Comparison of ENCODE assay signal across 1 cellular context in genomic region chr7:93921607-93922446, GRCh38.
TF ChIP-seq lines count a peak whose summit lies in the region.

Gene GNG11, plus strand, starts transcription at chr7:93921735. Its CDS starts 403 bp downstream, at chr7:93922138.

TF ChIP-seq in HepG2, 621 proteins besides CTCF, POLR2A, EP300 and RAD21 (continued from another document):
- TF ChIP-seq, protein P1, sequence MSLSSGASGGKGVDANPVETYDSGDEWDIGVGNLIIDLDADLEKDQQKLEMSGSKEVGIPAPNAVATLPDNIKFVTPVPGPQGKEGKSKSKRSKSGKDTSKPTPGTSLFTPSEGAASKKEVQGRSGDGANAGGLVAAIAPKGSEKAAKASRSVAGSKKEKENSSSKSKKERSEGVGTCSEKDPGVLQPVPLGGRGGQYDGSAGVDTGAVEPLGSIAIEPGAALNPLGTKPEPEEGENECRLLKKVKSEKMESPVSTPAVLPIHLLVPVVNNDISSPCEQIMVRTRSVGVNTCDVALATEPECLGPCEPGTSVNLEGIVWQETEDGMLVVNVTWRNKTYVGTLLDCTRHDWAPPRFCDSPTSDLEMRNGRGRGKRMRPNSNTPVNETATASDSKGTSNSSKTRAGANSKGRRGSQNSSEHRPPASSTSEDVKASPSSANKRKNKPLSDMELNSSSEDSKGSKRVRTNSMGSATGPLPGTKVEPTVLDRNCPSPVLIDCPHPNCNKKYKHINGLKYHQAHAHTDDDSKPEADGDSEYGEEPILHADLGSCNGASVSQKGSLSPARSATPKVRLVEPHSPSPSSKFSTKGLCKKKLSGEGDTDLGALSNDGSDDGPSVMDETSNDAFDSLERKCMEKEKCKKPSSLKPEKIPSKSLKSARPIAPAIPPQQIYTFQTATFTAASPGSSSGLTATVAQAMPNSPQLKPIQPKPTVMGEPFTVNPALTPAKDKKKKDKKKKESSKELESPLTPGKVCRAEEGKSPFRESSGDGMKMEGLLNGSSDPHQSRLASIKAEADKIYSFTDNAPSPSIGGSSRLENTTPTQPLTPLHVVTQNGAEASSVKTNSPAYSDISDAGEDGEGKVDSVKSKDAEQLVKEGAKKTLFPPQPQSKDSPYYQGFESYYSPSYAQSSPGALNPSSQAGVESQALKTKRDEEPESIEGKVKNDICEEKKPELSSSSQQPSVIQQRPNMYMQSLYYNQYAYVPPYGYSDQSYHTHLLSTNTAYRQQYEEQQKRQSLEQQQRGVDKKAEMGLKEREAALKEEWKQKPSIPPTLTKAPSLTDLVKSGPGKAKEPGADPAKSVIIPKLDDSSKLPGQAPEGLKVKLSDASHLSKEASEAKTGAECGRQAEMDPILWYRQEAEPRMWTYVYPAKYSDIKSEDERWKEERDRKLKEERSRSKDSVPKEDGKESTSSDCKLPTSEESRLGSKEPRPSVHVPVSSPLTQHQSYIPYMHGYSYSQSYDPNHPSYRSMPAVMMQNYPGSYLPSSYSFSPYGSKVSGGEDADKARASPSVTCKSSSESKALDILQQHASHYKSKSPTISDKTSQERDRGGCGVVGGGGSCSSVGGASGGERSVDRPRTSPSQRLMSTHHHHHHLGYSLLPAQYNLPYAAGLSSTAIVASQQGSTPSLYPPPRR (CRISPR knock-in tag; IDR thresholded peaks at IDR 0.05; ENCODE audit: borderline replicate concordance): no peak
- no peak for TF ChIP-seq FOXM1 (CRISPR knock-in tag; IDR thresholded peaks at IDR 0.05)
- TF ChIP-seq KDM1A (CRISPR knock-in tag; IDR thresholded peaks at IDR 0.05): no peak
- TF ChIP-seq HNRNPLL (IDR thresholded peaks at IDR 0.05; ENCODE audit: low read depth, low read length, poor library complexity, severe bottlenecking): peak; percentile 26
- 0 out of 2 replicates have a peak, but pooled peaks have one; percentile 25 for TF ChIP-seq ZNF777 (CRISPR knock-in tag; IDR thresholded peaks at IDR 0.05)
- TF ChIP-seq ZNF318 (CRISPR knock-in tag; IDR thresholded peaks at IDR 0.05): no peak
- no peak for TF ChIP-seq RBFOX2 (IDR thresholded peaks at IDR 0.05; ENCODE audit: low read depth, low read length)
- TF ChIP-seq, protein P2, sequence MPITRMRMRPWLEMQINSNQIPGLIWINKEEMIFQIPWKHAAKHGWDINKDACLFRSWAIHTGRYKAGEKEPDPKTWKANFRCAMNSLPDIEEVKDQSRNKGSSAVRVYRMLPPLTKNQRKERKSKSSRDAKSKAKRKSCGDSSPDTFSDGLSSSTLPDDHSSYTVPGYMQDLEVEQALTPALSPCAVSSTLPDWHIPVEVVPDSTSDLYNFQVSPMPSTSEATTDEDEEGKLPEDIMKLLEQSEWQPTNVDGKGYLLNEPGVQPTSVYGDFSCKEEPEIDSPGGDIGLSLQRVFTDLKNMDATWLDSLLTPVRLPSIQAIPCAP (CRISPR knock-in tag; IDR thresholded peaks at IDR 0.05; ENCODE audit: low read depth): no peak
- TF ChIP-seq, protein P3, sequence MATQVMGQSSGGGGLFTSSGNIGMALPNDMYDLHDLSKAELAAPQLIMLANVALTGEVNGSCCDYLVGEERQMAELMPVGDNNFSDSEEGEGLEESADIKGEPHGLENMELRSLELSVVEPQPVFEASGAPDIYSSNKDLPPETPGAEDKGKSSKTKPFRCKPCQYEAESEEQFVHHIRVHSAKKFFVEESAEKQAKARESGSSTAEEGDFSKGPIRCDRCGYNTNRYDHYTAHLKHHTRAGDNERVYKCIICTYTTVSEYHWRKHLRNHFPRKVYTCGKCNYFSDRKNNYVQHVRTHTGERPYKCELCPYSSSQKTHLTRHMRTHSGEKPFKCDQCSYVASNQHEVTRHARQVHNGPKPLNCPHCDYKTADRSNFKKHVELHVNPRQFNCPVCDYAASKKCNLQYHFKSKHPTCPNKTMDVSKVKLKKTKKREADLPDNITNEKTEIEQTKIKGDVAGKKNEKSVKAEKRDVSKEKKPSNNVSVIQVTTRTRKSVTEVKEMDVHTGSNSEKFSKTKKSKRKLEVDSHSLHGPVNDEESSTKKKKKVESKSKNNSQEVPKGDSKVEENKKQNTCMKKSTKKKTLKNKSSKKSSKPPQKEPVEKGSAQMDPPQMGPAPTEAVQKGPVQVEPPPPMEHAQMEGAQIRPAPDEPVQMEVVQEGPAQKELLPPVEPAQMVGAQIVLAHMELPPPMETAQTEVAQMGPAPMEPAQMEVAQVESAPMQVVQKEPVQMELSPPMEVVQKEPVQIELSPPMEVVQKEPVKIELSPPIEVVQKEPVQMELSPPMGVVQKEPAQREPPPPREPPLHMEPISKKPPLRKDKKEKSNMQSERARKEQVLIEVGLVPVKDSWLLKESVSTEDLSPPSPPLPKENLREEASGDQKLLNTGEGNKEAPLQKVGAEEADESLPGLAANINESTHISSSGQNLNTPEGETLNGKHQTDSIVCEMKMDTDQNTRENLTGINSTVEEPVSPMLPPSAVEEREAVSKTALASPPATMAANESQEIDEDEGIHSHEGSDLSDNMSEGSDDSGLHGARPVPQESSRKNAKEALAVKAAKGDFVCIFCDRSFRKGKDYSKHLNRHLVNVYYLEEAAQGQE (IDR thresholded peaks at IDR 0.05; ENCODE audit: borderline replicate concordance in 1 of 2, low read depth in 1 of 2, low read length in 2 of 2): no peak
- TF ChIP-seq, protein P4, sequence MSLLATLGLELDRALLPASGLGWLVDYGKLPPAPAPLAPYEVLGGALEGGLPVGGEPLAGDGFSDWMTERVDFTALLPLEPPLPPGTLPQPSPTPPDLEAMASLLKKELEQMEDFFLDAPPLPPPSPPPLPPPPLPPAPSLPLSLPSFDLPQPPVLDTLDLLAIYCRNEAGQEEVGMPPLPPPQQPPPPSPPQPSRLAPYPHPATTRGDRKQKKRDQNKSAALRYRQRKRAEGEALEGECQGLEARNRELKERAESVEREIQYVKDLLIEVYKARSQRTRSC (CRISPR knock-in tag; IDR thresholded peaks at IDR 0.05; ENCODE audit: low read depth): no peak
- TF ChIP-seq, protein P5, sequence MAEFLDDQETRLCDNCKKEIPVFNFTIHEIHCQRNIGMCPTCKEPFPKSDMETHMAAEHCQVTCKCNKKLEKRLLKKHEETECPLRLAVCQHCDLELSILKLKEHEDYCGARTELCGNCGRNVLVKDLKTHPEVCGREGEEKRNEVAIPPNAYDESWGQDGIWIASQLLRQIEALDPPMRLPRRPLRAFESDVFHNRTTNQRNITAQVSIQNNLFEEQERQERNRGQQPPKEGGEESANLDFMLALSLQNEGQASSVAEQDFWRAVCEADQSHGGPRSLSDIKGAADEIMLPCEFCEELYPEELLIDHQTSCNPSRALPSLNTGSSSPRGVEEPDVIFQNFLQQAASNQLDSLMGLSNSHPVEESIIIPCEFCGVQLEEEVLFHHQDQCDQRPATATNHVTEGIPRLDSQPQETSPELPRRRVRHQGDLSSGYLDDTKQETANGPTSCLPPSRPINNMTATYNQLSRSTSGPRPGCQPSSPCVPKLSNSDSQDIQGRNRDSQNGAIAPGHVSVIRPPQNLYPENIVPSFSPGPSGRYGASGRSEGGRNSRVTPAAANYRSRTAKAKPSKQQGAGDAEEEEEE (CRISPR knock-in tag; IDR thresholded peaks at IDR 0.05; ENCODE audit: borderline replicate concordance): no peak
- no peak for TF ChIP-seq ZBTB44 (CRISPR knock-in tag; IDR thresholded peaks at IDR 0.05)
- no peak for TF ChIP-seq ZNF574 (CRISPR knock-in tag; IDR thresholded peaks at IDR 0.05)
- TF ChIP-seq MIXL1 (CRISPR knock-in tag; IDR thresholded peaks at IDR 0.05): no peak
- peak; percentile 35; the same call in 1 of the 2 replicates for TF ChIP-seq ZNF687 (CRISPR knock-in tag; IDR thresholded peaks at IDR 0.05)
- TF ChIP-seq NCOA5 (CRISPR knock-in tag; IDR thresholded peaks at IDR 0.05): no peak
TF ChIP-seq in HepG2: peak in this region for 5.
